In genomic region chr5:84564311-84564710, GRCh38 we compare ENCODE assay signal across 17 cellular contexts.
A peak's percentile ranks its signal among the peaks of the same experiment; 100 is the strongest.
DNase-seq lines count a peak whose midpoint lies in the region; ATAC-seq and TF ChIP-seq lines count a peak whose summit lies in the region.
"Had no signal": no experiment of that assay in that cellular context is flagged by ENCODE, and none has a peak within 500 bp of the region (broad histone marks: within the 10 kb centered on the region; RNA-seq: fewer than 3 reads in every experiment).

No MANE protein-coding gene starts in this region.

- H3K14ac ChIP-seq in IMR-90 (replicated peaks; ENCODE audit: low read depth, low read length): no peak overlapping the region

- no peak overlapping the region for H2BK20ac ChIP-seq in IMR-90 (ENCODE audit: low read depth, low read length)

- no CpG with 5 or more reads among the region's 1 CpG for WGBS in IMR-90 (ENCODE audit: extremely low coverage in 2 of 2, insufficient read length in 1 of 2), 2 experiments

- H3K9me3 ChIP-seq in AG04450 (ENCODE audit: control insufficient read depth, insufficient read depth, low read length) (no peaks in the 10 kb centered on the region), IMR-90 (ENCODE audit: control insufficient read depth, insufficient read depth, low read length) (no peaks in the 10 kb centered on the region), vagina (no peaks in the 10 kb centered on the region)
- H3K9me3 ChIP-seq: neutrophil had no signal

- CTCF ChIA-PET in AG04450 (lab: Charles Lee) (no interaction called here), IMR-90 (lab: Yijun Ruan, JAX) (no interaction called here)

- no peak overlapping the region for H3K4ac ChIP-seq in IMR-90 (ENCODE audit: low read depth, low read length)

- TF ChIP-seq RAD21 in IMR-90 (IDR thresholded peaks at IDR 0.05; ENCODE audit: low read length): no peak

- no peaks in the 10 kb centered on the region for H3K79me1 ChIP-seq in IMR-90 (ENCODE audit: low read depth in 1 of 2, low read length in 2 of 2)

- DNase-seq in AG04450 (ENCODE audit: low read depth, low spot score) (peak; percentile 6), IMR-90 (peak; percentile 33), inferior parietal cortex (ENCODE audit: extremely low spot score) (peak; percentile 73), KG1 (lab: John Stamatoyannopoulos, UW) (no peak), vagina (ENCODE audit: extremely low spot score in 2 of 2) (no peak), LoVo (ENCODE audit: low spot score) (no peak)
- DNase-seq: ACHN; activated naive CD4-positive, alpha-beta T cell treated with Interleukin-2 at 50 U/mL for 16 hours; cerebellar nuclear complex; HCEC 1CT; NCI-H2227 treated with DMSO at 0.1 percent for 48 hours; PC-3; WERI-Rb-1 had no signal

- H3K27ac ChIP-seq in AG04450 (ENCODE audit: low read depth, low read length) (no peak overlapping the region), IMR-90 (ENCODE audit: insufficient read depth, low read length) (no peak overlapping the region), cingulate gyrus (ENCODE audit: low read depth, low read length) (peak overlapping the region; percentile 94), vagina (no peak overlapping the region)
- H3K27ac ChIP-seq: neutrophil, WERI-Rb-1 had no signal

- no peak overlapping the region for H2AK5ac ChIP-seq in IMR-90 (ENCODE audit: low read depth, low read length)

- TF ChIP-seq CTCF in AG04450 (IDR thresholded peaks at IDR 0.05; ENCODE audit: low read depth, low read length): no peak
- TF ChIP-seq CTCF in IMR-90 (conservative IDR thresholded peaks at IDR 0.05; ENCODE audit: low read depth, low read length): no peak
- TF ChIP-seq CTCF in vagina (IDR thresholded peaks at IDR 0.05): no peak

- intact Hi-C loops in IMR-90 (cut with micrococcal nuclease): no loop called here
- intact Hi-C loops in vagina (cut with DNase I): no loop called here

- no peak overlapping the region for H3K23ac ChIP-seq in IMR-90 (ENCODE audit: low read depth, low read length)

- POLR2A ChIA-PET in AG04450 (lab: Yijun Ruan, JAX): no interaction called here
- POLR2A ChIA-PET in IMR-90 (lab: Charles Lee; ENCODE audit: unreplicated experiment): no interaction called here

- in situ Hi-C loops in IMR-90 (cut with MboI; ENCODE audit: low sequenced_read_pairs): no loop called here

- H3K9ac ChIP-seq in IMR-90 (ENCODE audit: low read depth, low read length): no peak overlapping the region

- H4K5ac ChIP-seq in IMR-90 (ENCODE audit: low read depth, low read length): no peak overlapping the region

- H3K4me3 ChIP-seq in AG04450 (ENCODE audit: low read depth, low read length): no peak overlapping the region
- no peak overlapping the region for H3K4me3 ChIP-seq in IMR-90 (ENCODE audit: insufficient read depth, low read depth, low read length)
- no peak overlapping the region for H3K4me3 ChIP-seq in vagina
- H3K4me3 ChIP-seq: lung had no signal

- H2BK120ac ChIP-seq in IMR-90 (ENCODE audit: low read depth, low read length): no peak overlapping the region

- H3K4me1 ChIP-seq in IMR-90 (ENCODE audit: control insufficient read depth, insufficient read depth, low read length): no peaks in the 10 kb centered on the region
- H3K4me1 ChIP-seq in vagina: no peaks in the 10 kb centered on the region

- H3K9me1 ChIP-seq in IMR-90 (ENCODE audit: insufficient read depth, low read length): no peaks in the 10 kb centered on the region

- dilution Hi-C loops in IMR-90 (cut with HindIII; ENCODE audit: low sequenced_read_pairs, unreplicated experiment): no loop called here

- TF ChIP-seq POLR2A in IMR-90 (IDR thresholded peaks at IDR 0.05; ENCODE audit: low read depth, low read length): no peak
- TF ChIP-seq POLR2A in vagina (IDR thresholded peaks at IDR 0.05): no peak

- no peak overlapping the region for H3K18ac ChIP-seq in IMR-90 (ENCODE audit: low read depth, low read length)

- H4K20me1 ChIP-seq in IMR-90 (ENCODE audit: insufficient read depth, low read length): no peaks in the 10 kb centered on the region

- H2AFZ ChIP-seq in IMR-90 (replicated peaks; ENCODE audit: low read length, poor library complexity): no peak overlapping the region

- no peak overlapping the region for H2AK9ac ChIP-seq in IMR-90 (replicated peaks; ENCODE audit: low read depth, low read length, poor library complexity)

- H3K56ac ChIP-seq in IMR-90 (ENCODE audit: extremely low read depth, insufficient read depth, low read length): no peak overlapping the region

- H2BK15ac ChIP-seq in IMR-90 (ENCODE audit: low read depth, low read length): no peak overlapping the region

- 0 out of 2 replicates have a peak, but pooled peaks have one; percentile 21 for ATAC-seq in IMR-90 (ENCODE audit: low read depth)
- no peak for ATAC-seq in HG03378 (IDR thresholded peaks at IDR 0.05; ENCODE audit: unreplicated experiment)
- ATAC-seq: PC-3 had no signal

- BruUV-seq in IMR-90 (replicated peaks; lab: Mats Ljungman, UMichigan): no TSS peak

- no peak overlapping the region for H4K91ac ChIP-seq in IMR-90 (ENCODE audit: insufficient read depth, low read depth, low read length)

- no peak overlapping the region for H3K4me2 ChIP-seq in IMR-90 (ENCODE audit: low read depth, low read length)

- H3K27me3 ChIP-seq in AG04450 (ENCODE audit: control insufficient read depth, insufficient read depth, low read length) (no peaks in the 10 kb centered on the region), IMR-90 (ENCODE audit: control insufficient read depth, insufficient read depth, low read length) (no peaks in the 10 kb centered on the region), vagina (no peaks in the 10 kb centered on the region)
- H3K27me3 ChIP-seq: neutrophil had no signal

- H2BK5ac ChIP-seq in IMR-90 (ENCODE audit: low read depth, low read length, poor library complexity, severe bottlenecking): no peak overlapping the region

- H3K36me3 ChIP-seq in IMR-90 (ENCODE audit: control insufficient read depth, insufficient read depth, low read length): no peaks in the 10 kb centered on the region
- no peaks in the 10 kb centered on the region for H3K36me3 ChIP-seq in vagina
- H3K36me3 ChIP-seq: neutrophil, WERI-Rb-1 had no signal

- no peak overlapping the region for H4K8ac ChIP-seq in IMR-90 (ENCODE audit: low read depth in 2 of 2, low read length in 2 of 2)

TF ChIP-seq in IMR-90, 13 proteins besides CTCF, POLR2A, EP300 and RAD21:
- TF ChIP-seq CEBPB (IDR thresholded peaks at IDR 0.05; ENCODE audit: low read depth, low read length) (no peak), NFE2L2 (IDR thresholded peaks at IDR 0.05; ENCODE audit: low read depth, low read length) (no peak), FOS (IDR thresholded peaks at IDR 0.05; ENCODE audit: low read depth, low read length) (no peak), MAZ (IDR thresholded peaks at IDR 0.05; ENCODE audit: borderline replicate concordance, low read depth, low read length) (no peak), BHLHE40 (IDR thresholded peaks at IDR 0.05; ENCODE audit: low read depth, low read length) (no peak), RCOR1 (IDR thresholded peaks at IDR 0.05; ENCODE audit: insufficient replicate concordance, low read length) (no peak), RFX5 (IDR thresholded peaks at IDR 0.05; ENCODE audit: low read depth, low read length) (no peak), MAFK (IDR thresholded peaks at IDR 0.05; ENCODE audit: low read depth, low read length) (no peak), SMC3 (IDR thresholded peaks at IDR 0.05; ENCODE audit: low read depth, low read length) (no peak), CHD1 (IDR thresholded peaks at IDR 0.05; ENCODE audit: low read depth, low read length) (no peak), MXI1 (IDR thresholded peaks at IDR 0.05; ENCODE audit: borderline replicate concordance, low read depth, low read length) (no peak)
- TF ChIP-seq, protein P1, sequence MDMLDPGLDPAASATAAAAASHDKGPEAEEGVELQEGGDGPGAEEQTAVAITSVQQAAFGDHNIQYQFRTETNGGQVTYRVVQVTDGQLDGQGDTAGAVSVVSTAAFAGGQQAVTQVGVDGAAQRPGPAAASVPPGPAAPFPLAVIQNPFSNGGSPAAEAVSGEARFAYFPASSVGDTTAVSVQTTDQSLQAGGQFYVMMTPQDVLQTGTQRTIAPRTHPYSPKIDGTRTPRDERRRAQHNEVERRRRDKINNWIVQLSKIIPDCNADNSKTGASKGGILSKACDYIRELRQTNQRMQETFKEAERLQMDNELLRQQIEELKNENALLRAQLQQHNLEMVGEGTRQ (IDR thresholded peaks at IDR 0.05; ENCODE audit: low read depth, low read length): no peak
- TF ChIP-seq, protein P2, sequence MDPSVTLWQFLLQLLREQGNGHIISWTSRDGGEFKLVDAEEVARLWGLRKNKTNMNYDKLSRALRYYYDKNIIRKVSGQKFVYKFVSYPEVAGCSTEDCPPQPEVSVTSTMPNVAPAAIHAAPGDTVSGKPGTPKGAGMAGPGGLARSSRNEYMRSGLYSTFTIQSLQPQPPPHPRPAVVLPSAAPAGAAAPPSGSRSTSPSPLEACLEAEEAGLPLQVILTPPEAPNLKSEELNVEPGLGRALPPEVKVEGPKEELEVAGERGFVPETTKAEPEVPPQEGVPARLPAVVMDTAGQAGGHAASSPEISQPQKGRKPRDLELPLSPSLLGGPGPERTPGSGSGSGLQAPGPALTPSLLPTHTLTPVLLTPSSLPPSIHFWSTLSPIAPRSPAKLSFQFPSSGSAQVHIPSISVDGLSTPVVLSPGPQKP (IDR thresholded peaks at IDR 0.05; ENCODE audit: borderline replicate concordance, low read depth, low read length): no peak

Comparison
In these comparisons a context has a peak if more than half of its experiments do, and no peak if none do; other contexts are left out.
1. DNase-seq: peak in AG04450 (single experiment), IMR-90 (single experiment) and inferior parietal cortex (single experiment); none in KG1 (single experiment), vagina (0 of 2) and LoVo (single experiment).